ENCODE assay signal across 11 cellular contexts in the genomic region with DNA sequence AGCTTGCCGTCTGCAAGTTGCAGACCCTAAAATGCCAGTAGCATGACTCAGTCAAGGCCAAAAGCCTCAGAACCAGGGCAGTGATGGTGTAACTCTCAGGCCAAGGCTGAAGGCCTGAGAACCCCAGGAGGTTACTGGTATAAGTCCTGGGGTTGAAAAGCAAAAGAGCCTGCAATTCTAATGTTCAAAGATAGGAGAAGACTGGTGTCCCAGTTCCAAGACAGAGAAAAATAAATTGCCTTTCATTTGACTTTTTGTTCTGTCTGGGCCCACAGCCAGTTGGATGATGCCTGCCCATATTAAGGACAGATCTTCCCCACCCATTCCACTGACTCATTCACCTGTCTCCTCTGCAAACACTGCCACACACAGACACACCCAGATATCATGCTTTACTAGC.
A peak's percentile ranks its signal among the peaks of the same experiment; 100 is the strongest.
DNase-seq lines count a peak whose midpoint lies in the region; ATAC-seq lines count a peak whose summit lies in the region.
"Had no signal": no experiment of that assay in that cellular context is flagged by ENCODE, and none has a peak within 500 bp of the region (broad histone marks: within the 10 kb centered on the region; RNA-seq: fewer than 3 reads in every experiment).

No MANE protein-coding gene starts in this region.

- ATAC-seq in GM19395 (IDR thresholded peaks at IDR 0.05; ENCODE audit: unreplicated experiment) = no peak
- no peak for ATAC-seq in HG03442 (IDR thresholded peaks at IDR 0.05; ENCODE audit: unreplicated experiment)
- ATAC-seq in GM21381 (IDR thresholded peaks at IDR 0.05; ENCODE audit: unreplicated experiment) = no peak
- ATAC-seq: right cardiac atrium had no signal

- DNase-seq in SIG-M5 treated with dmso at 0.1 percent for 504 hours (lab: John Stamatoyannopoulos, UW; ENCODE audit: unreplicated experiment) (peak; percentile 39), SIG-M5 (lab: John Stamatoyannopoulos, UW) (no peak), SW480 (ENCODE audit: low spot score) (peak; percentile 77), glomerular visceral epithelial cell (ENCODE audit: extremely low spot score) (peak; percentile 74), cerebellum (ENCODE audit: low spot score) (no peak)
- DNase-seq: DMS153; effector CD4-positive, alpha-beta T cell; right cardiac atrium had no signal

Comparison
In these comparisons a context has a peak if more than half of its experiments do, and no peak if none do; other contexts are left out.
1. DNase-seq: peak in SIG-M5 treated with dmso at 0.1 percent for 504 hours (single experiment), SW480 (single experiment) and glomerular visceral epithelial cell (single experiment); none in SIG-M5 (single experiment) and cerebellum (single experiment).